In the genomic region with DNA sequence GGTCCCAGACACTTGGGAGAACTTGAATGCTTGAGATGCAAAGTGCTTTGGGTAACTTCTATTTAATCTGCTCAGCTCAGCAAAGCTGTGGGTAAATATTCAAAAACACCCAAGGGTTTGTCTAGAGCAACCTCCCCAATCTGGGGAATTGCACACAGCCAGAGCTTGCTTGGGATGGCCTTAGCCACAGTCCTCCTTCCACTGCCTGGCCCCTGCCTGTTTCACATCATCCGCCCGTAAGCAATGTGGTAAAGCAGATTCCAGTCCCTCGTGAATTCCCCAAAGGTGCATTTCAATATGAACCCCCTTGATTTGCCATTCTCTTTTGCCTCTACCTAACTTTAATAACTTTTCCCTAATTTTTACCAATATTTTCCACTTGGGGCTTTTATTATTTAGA, we compare ENCODE assay signal across 33 cellular contexts.
"Had no signal": no experiment of that assay in that cellular context is flagged by ENCODE, and none has a peak within 500 bp of the region (broad histone marks: within the 10 kb centered on the region; RNA-seq: fewer than 3 reads in every experiment).

No MANE protein-coding gene starts in this region.

- H3K36me3 Mint-ChIP-seq: activated CD4-positive, alpha-beta memory T cell treated with anti-CD3 and anti-CD28 coated beads for 36 hours; activated CD8-positive, alpha-beta memory T cell treated with anti-CD3 and anti-CD28 coated beads, Interleukin-2, amount 10 ng/mL, durations not matched to agents 7 days and 5 days; activated naive CD4-positive, alpha-beta T cell treated with anti-CD3 and anti-CD28 coated beads, Interleukin-2, amount 10 ng/mL, durations not matched to agents 7 days and 5 days; activated naive CD8-positive, alpha-beta T cell treated with anti-CD3 and anti-CD28 coated beads, Interleukin-2, amount 10 ng/mL, durations not matched to agents 7 days and 5 days; brain had no signal

- H3K4me3 ChIP-seq: ascending aorta, breast epithelium, cardiac muscle cell, colonic mucosa, gastrocnemius medialis had no signal

- H3K4me3 Mint-ChIP-seq: activated CD4-positive, alpha-beta memory T cell treated with anti-CD3 and anti-CD28 coated beads for 36 hours; activated CD4-positive, alpha-beta T cell treated with anti-CD3 and anti-CD28 coated beads for 36 hours; activated CD4-positive, alpha-beta T cell treated with anti-CD3 and anti-CD28 coated beads, Interleukin-2, amount 10 ng/mL, durations not matched to agents 24 days and 14 days; activated CD8-positive, alpha-beta memory T cell treated with anti-CD3 and anti-CD28 coated beads, Interleukin-2, amount 10 ng/mL, durations not matched to agents 7 days and 5 days; activated CD8-positive, alpha-beta T cell treated with anti-CD3 and anti-CD28 coated beads, Interleukin-2, amount 10 ng/mL, durations not matched to agents 7 days and 5 days; activated naive CD4-positive, alpha-beta T cell treated with anti-CD3 and anti-CD28 coated beads, Interleukin-2, amount 10 ng/mL, durations not matched to agents 7 days and 5 days; activated naive CD8-positive, alpha-beta T cell treated with anti-CD3 and anti-CD28 coated beads, Interleukin-2, amount 10 ng/mL, durations not matched to agents 7 days and 5 days; activated T-helper 1 cell treated with anti-CD3 and anti-CD28 coated beads, Interleukin-12 subunit alpha, Interleukin-12 subunit beta, Interleukin-2, Interleukin-4 antibody, amounts not matched to agents 30 ng/mL and 10 ng/mL and 1 ng/mL, durations not matched to agents 14 hours and 24 hours and 36 hours; brain; endodermal cell; T-helper 17 cell; T-helper 2 cell treated with Interferon-gamma antibody and Interleukin-4, amounts not matched to agents 5 μg/mL and 100 μg/mL, for 36 hours had no signal

- H3K36me3 ChIP-seq: ascending aorta, breast epithelium, cardiac muscle cell, colonic mucosa, gastrocnemius medialis, WERI-Rb-1 had no signal

- H3K27ac ChIP-seq: ascending aorta, breast epithelium, cardiac muscle cell, colonic mucosa, foreskin keratinocyte, gastrocnemius medialis, WERI-Rb-1 had no signal

- H3K27me3 ChIP-seq: ascending aorta, breast epithelium, cardiac muscle cell, colonic mucosa, foreskin keratinocyte, gastrocnemius medialis had no signal

- DNase-seq: activated CD4-positive, alpha-beta memory T cell treated with anti-CD3 and anti-CD28 coated beads for 36 hours; activated CD4-positive, alpha-beta T cell treated with anti-CD3 and anti-CD28 coated beads for 36 hours; activated CD4-positive, alpha-beta T cell treated with anti-CD3 and anti-CD28 coated beads, Interleukin-2, amount 10 ng/mL, durations not matched to agents 24 days and 14 days; activated CD4-positive, CD25-positive, alpha-beta regulatory T cell; activated CD4-positive, CD25-positive, alpha-beta regulatory T cell treated with anti-CD3 and anti-CD28 coated beads, Interleukin-2, amount 50 U/mL, for 72 hours; activated CD8-positive, alpha-beta memory T cell treated with anti-CD3 and anti-CD28 coated beads, Interleukin-2, amount 10 ng/mL, durations not matched to agents 7 days and 5 days; activated CD8-positive, alpha-beta memory T cell treated with anti-CD3 and anti-CD28 coated beads, Interleukin-2, amount 50 U/mL, for 4 hours; activated CD8-positive, alpha-beta T cell treated with anti-CD3 and anti-CD28 coated beads, Interleukin-2, amount 10 ng/mL, durations not matched to agents 7 days and 5 days; activated gamma-delta T cell; activated naive CD4-positive, alpha-beta T cell; activated naive CD4-positive, alpha-beta T cell treated with anti-CD3 and anti-CD28 coated beads, Interleukin-2, amount 10 ng/mL, durations not matched to agents 7 days and 5 days; activated naive CD8-positive, alpha-beta T cell treated with anti-CD3 and anti-CD28 coated beads, Interleukin-2, amount 10 ng/mL, durations not matched to agents 7 days and 5 days; activated T-cell treated with anti-CD3 and anti-CD28 coated beads, Interleukin-2, amount 50 U/mL, for 1 hour; activated T-cell treated with anti-CD3 and anti-CD28 coated beads, Interleukin-2, amount 50 U/mL, for 48 hours; central memory CD4-positive, alpha-beta T cell; cerebellar nuclear complex; colonic mucosa; effector memory CD4-positive, alpha-beta T cell; endodermal cell; gastrocnemius medialis; T-helper 1 cell; T-helper 17 cell; T1000; WERI-Rb-1 had no signal

- H3K4me1 Mint-ChIP-seq: activated CD4-positive, alpha-beta T cell treated with anti-CD3 and anti-CD28 coated beads, Interleukin-2, amount 10 ng/mL, durations not matched to agents 24 days and 14 days; activated CD8-positive, alpha-beta memory T cell treated with anti-CD3 and anti-CD28 coated beads, Interleukin-2, amount 10 ng/mL, durations not matched to agents 7 days and 5 days; activated naive CD4-positive, alpha-beta T cell treated with anti-CD3 and anti-CD28 coated beads, Interleukin-2, amount 10 ng/mL, durations not matched to agents 7 days and 5 days; activated naive CD8-positive, alpha-beta T cell treated with anti-CD3 and anti-CD28 coated beads, Interleukin-2, amount 10 ng/mL, durations not matched to agents 7 days and 5 days had no signal

- H3K27me3 Mint-ChIP-seq: activated CD4-positive, alpha-beta memory T cell treated with anti-CD3 and anti-CD28 coated beads for 36 hours; activated naive CD4-positive, alpha-beta T cell treated with anti-CD3 and anti-CD28 coated beads, Interleukin-2, amount 10 ng/mL, durations not matched to agents 7 days and 5 days; activated naive CD8-positive, alpha-beta T cell treated with anti-CD3 and anti-CD28 coated beads, Interleukin-2, amount 10 ng/mL, durations not matched to agents 7 days and 5 days; brain; T-helper 17 cell had no signal

- H3K9me3 ChIP-seq: ascending aorta, breast epithelium, colonic mucosa, gastrocnemius medialis had no signal

- H3K9me3 Mint-ChIP-seq: activated CD4-positive, alpha-beta memory T cell treated with anti-CD3 and anti-CD28 coated beads for 36 hours; activated CD4-positive, alpha-beta T cell treated with anti-CD3 and anti-CD28 coated beads, Interleukin-2, amount 10 ng/mL, durations not matched to agents 24 days and 14 days; activated naive CD4-positive, alpha-beta T cell treated with anti-CD3 and anti-CD28 coated beads, Interleukin-2, amount 10 ng/mL, durations not matched to agents 7 days and 5 days; activated naive CD4-positive, alpha-beta T cell treated with anti-CD3 and anti-CD28 coated beads, Interleukin-2, amount 50 U/mL, for 72 hours; activated T-helper 2 cell treated with anti-CD3 and anti-CD28 coated beads, Interferon-gamma antibody, Interleukin-2, Interleukin-4, amounts not matched to agents 10 μg/mL and 5 μg/mL and 100 μg/mL, durations not matched to agents 14 hours and 24 hours and 36 hours; endodermal cell; T-helper 2 cell treated with Interferon-gamma antibody and Interleukin-4, amounts not matched to agents 5 μg/mL and 100 μg/mL, for 36 hours had no signal

- ATAC-seq: activated CD4-positive, alpha-beta T cell treated with anti-CD3 and anti-CD28 coated beads for 36 hours; activated CD8-positive, alpha-beta memory T cell treated with anti-CD3 and anti-CD28 coated beads, Interleukin-2, amount 10 ng/mL, durations not matched to agents 7 days and 5 days; activated CD8-positive, alpha-beta T cell treated with anti-CD3 and anti-CD28 coated beads, Interleukin-2, amount 10 ng/mL, durations not matched to agents 7 days and 5 days; activated naive CD4-positive, alpha-beta T cell treated with anti-CD3 and anti-CD28 coated beads, Interleukin-2, amount 50 U/mL, for 72 hours; gastrocnemius medialis; T-helper 17 cell had no signal

- H3K4me1 ChIP-seq: ascending aorta, breast epithelium, colonic mucosa, gastrocnemius medialis had no signal

- H3K27ac Mint-ChIP-seq: activated CD4-positive, alpha-beta memory T cell treated with anti-CD3 and anti-CD28 coated beads for 36 hours; activated CD4-positive, alpha-beta T cell treated with anti-CD3 and anti-CD28 coated beads for 36 hours; activated CD4-positive, alpha-beta T cell treated with anti-CD3 and anti-CD28 coated beads, Interleukin-2, amount 10 ng/mL, durations not matched to agents 24 days and 14 days; activated CD8-positive, alpha-beta memory T cell treated with anti-CD3 and anti-CD28 coated beads, Interleukin-2, amount 10 ng/mL, durations not matched to agents 7 days and 5 days; activated CD8-positive, alpha-beta T cell treated with anti-CD3 and anti-CD28 coated beads, Interleukin-2, amount 10 ng/mL, durations not matched to agents 7 days and 5 days; activated naive CD4-positive, alpha-beta T cell treated with anti-CD3 and anti-CD28 coated beads, Interleukin-2, amount 10 ng/mL, durations not matched to agents 7 days and 5 days; activated naive CD4-positive, alpha-beta T cell treated with anti-CD3 and anti-CD28 coated beads, Interleukin-2, amount 50 U/mL, for 72 hours; activated naive CD8-positive, alpha-beta T cell treated with anti-CD3 and anti-CD28 coated beads, Interleukin-2, amount 10 ng/mL, durations not matched to agents 7 days and 5 days; activated T-helper 1 cell treated with anti-CD3 and anti-CD28 coated beads, Interleukin-12 subunit alpha, Interleukin-12 subunit beta, Interleukin-2, Interleukin-4 antibody, amounts not matched to agents 30 ng/mL and 10 ng/mL and 1 ng/mL, durations not matched to agents 14 hours and 24 hours and 36 hours; activated T-helper 2 cell treated with anti-CD3 and anti-CD28 coated beads, Interferon-gamma antibody, Interleukin-2, Interleukin-4, amounts not matched to agents 10 μg/mL and 5 μg/mL and 100 μg/mL, durations not matched to agents 14 hours and 24 hours and 36 hours; endodermal cell; T-helper 17 cell; T-helper 2 cell treated with Interferon-gamma antibody and Interleukin-4, amounts not matched to agents 5 μg/mL and 100 μg/mL, for 36 hours had no signal
